ENCODE assay signal across 31 cellular contexts in the genomic region with DNA sequence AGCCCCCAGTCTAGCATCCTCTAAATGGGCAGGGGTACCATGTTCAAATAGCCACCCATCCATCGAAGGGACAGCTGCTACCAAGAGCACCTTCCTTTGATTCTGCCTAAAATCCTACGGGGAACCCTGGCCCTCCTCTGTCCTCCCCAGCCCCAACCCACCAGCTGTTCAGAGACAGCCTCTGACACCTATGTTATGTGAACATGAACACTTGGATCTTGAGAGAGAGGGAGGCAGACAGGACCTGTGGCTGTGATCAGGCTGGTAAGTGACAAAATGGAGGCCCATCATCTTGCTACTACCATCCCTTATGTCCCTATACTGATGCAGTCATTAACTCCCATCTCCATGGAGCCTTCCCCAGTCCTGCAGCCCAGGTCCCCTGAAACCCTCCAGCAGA. TPM values are rescaled to one million over a fixed set of nuclear protein-coding genes. Genes with fewer than 3 reads are reported as not detected.
DNase-seq lines count a peak whose midpoint lies in the region; ATAC-seq, FAIRE-seq and TF ChIP-seq lines count a peak whose summit lies in the region.
"Had no signal": no experiment of that assay in that cellular context is flagged by ENCODE, and none has a peak within 500 bp of the region (broad histone marks: within the 10 kb centered on the region; RNA-seq: fewer than 3 reads in every experiment).

No MANE protein-coding gene starts in this region.

- WGBS in HepG2 (ENCODE audit: low lambda C conversion rate): 100% methylated on average over 2 of the region's 2 CpGs
- 90 to 100% (median 95%) methylated on average over 2 of the region's 2 CpGs for WGBS in stomach, 5 donors

- H3K27me3 Mint-ChIP-seq in activated T-cell treated with anti-CD3 and anti-CD28 coated beads, Interleukin-2, amount 50 U/mL, for 24 hours: no peaks in the 10 kb centered on the region
- H3K27me3 Mint-ChIP-seq in activated T-cell treated with anti-CD3 and anti-CD28 coated beads, Interleukin-2, amount 50 U/mL, for 72 hours (ENCODE audit: low read depth): no peaks in the 10 kb centered on the region
- H3K27me3 Mint-ChIP-seq: brain; effector memory CD8-positive, alpha-beta T cell; IgD-negative memory B cell had no signal

- DNase-seq in activated T-cell treated with anti-CD3 and anti-CD28 coated beads, Interleukin-2, amount 50 U/mL, for 24 hours: peak; percentile 12
- no peak for DNase-seq in activated T-cell treated with anti-CD3 and anti-CD28 coated beads, Interleukin-2, amount 50 U/mL, for 72 hours
- no peak for DNase-seq in HepG2 (ENCODE audit: low spot score)
- peak; percentile 13 for DNase-seq in stomach
- DNase-seq in SW480 (ENCODE audit: low spot score): no peak
- no peak for DNase-seq in dermis blood vessel endothelial cell
- DNase-seq: activated CD4-positive, alpha-beta T cell treated with anti-CD3 and anti-CD28 coated beads for 48 hours; activated effector memory CD4-positive, alpha-beta T cell treated with Interleukin-2 at 50 U/mL for 16 hours; colonic mucosa; effector memory CD8-positive, alpha-beta T cell; foreskin melanocyte; HCEC 1CT; hippocampal formation; left ventricle myocardium superior; midbrain; natural killer cell; NCI-H1105 treated with DMSO at 0.1 percent for 48 hours; NCI-H2081; NCI-H345; NCI-H748 treated with DMSO at 0.1 percent for 48 hours; trophoblast cell had no signal

- H3K9me3 Mint-ChIP-seq in activated T-cell treated with anti-CD3 and anti-CD28 coated beads, Interleukin-2, amount 50 U/mL, for 24 hours: no peaks in the 10 kb centered on the region
- no peaks in the 10 kb centered on the region for H3K9me3 Mint-ChIP-seq in activated T-cell treated with anti-CD3 and anti-CD28 coated beads, Interleukin-2, amount 50 U/mL, for 72 hours
- H3K9me3 Mint-ChIP-seq: brain; effector memory CD8-positive, alpha-beta T cell; IgD-negative memory B cell; natural killer cell; T-helper 2 cell treated with Interferon-gamma antibody and Interleukin-4, amounts not matched to agents 5 μg/mL and 100 μg/mL, for 36 hours had no signal

- H3K79me2 ChIP-seq in HepG2 (ENCODE audit: insufficient read depth, low read length): no peaks in the 10 kb centered on the region

- ATAC-seq in activated T-cell treated with anti-CD3 and anti-CD28 coated beads, Interleukin-2, amount 50 U/mL, for 72 hours (replicated peaks in 1 of 2): no peak
- ATAC-seq in HepG2 (0 out of 3 replicates have a peak, but pooled peaks have one; percentile 7), GM21786 (IDR thresholded peaks at IDR 0.05; ENCODE audit: unreplicated experiment) (no peak)
- ATAC-seq: effector memory CD8-positive, alpha-beta T cell; SK-N-SH treated with all-trans-retinoic acid at 6 μM for 48 hours had no signal

- no peaks in the 10 kb centered on the region for H3K9me3 ChIP-seq in HEK293 (ENCODE audit: control insufficient read depth, insufficient read depth, low read depth, low read length)
- no peaks in the 10 kb centered on the region for H3K9me3 ChIP-seq in HepG2 (ENCODE audit: low read length)
- no peaks in the 10 kb centered on the region for H3K9me3 ChIP-seq in stomach
- H3K9me3 ChIP-seq: colonic mucosa, esophagus muscularis mucosa, right lobe of liver had no signal

- BruUV-seq in HepG2 (replicated peaks; lab: Mats Ljungman, UMichigan): no TSS peak

- TF ChIP-seq CTCF in HEK293 (tag by site-specific recombination; IDR thresholded peaks at IDR 0.05): no peak
- TF ChIP-seq CTCF in HepG2 (CRISPR knock-in tag; IDR thresholded peaks at IDR 0.05): no peak
- no peak for TF ChIP-seq CTCF in stomach (IDR thresholded peaks at IDR 0.05)

- H3K4me3 ChIP-seq in HEK293 (ENCODE audit: low read depth, low read length): no peak overlapping the region
- H3K4me3 ChIP-seq in HepG2 (replicated peaks in 1 of 3; ENCODE audit: insufficient read depth in 1 of 3, low read depth in 2 of 3, low read length in 3 of 3): no peak overlapping the region
- H3K4me3 ChIP-seq in stomach: no peak overlapping the region
- H3K4me3 ChIP-seq: colonic mucosa, esophagus muscularis mucosa, right lobe of liver had no signal

- TF ChIP-seq POLR2A in HepG2 (IDR thresholded peaks at IDR 0.05; ENCODE audit: insufficient read depth in 1 of 2, low read depth in 2 of 2, low read length in 2 of 2): no peak
- no peak for TF ChIP-seq POLR2A in stomach (IDR thresholded peaks at IDR 0.05)

- H3K9ac ChIP-seq in HepG2 (ENCODE audit: insufficient read depth, low read depth, low read length): no peak overlapping the region

- in situ Hi-C loops in HepG2 (cut with HindIII; ENCODE audit: extremely low pct_ligation_motif_present, low pct_unique_long_range_greater_than_20kb): no loop called here

- H3K36me3 Mint-ChIP-seq in activated T-cell treated with anti-CD3 and anti-CD28 coated beads, Interleukin-2, amount 50 U/mL, for 24 hours (ENCODE audit: low read depth): peaks cover 24% of the 10 kb centered on the region
- peaks cover 0 to 3% of the 10 kb centered on the region in 2 donors for H3K36me3 Mint-ChIP-seq in activated T-cell treated with anti-CD3 and anti-CD28 coated beads, Interleukin-2, amount 50 U/mL, for 72 hours (ENCODE audit: insufficient read depth in 2 of 2)
- H3K36me3 Mint-ChIP-seq: natural killer cell had no signal

- peaks cover 12% of the 10 kb centered on the region for H3K4me1 Mint-ChIP-seq in activated T-cell treated with anti-CD3 and anti-CD28 coated beads, Interleukin-2, amount 50 U/mL, for 24 hours (ENCODE audit: low read depth)
- peaks cover 16% of the 10 kb centered on the region for H3K4me1 Mint-ChIP-seq in activated T-cell treated with anti-CD3 and anti-CD28 coated beads, Interleukin-2, amount 50 U/mL, for 72 hours (ENCODE audit: low read depth)
- H3K4me1 Mint-ChIP-seq: brain had no signal

- no peak overlapping the region for H3K4me2 ChIP-seq in HepG2 (ENCODE audit: low read depth, low read length)

- H3K27me3 ChIP-seq in HepG2 (ENCODE audit: control insufficient read depth in 1 of 2, insufficient read depth in 2 of 2, low read length in 2 of 2) (no peaks in the 10 kb centered on the region), stomach (no peaks in the 10 kb centered on the region)
- H3K27me3 ChIP-seq: colonic mucosa, esophagus muscularis mucosa, right lobe of liver had no signal

- no peak overlapping the region for H2AFZ ChIP-seq in HepG2 (ENCODE audit: low read length)

- intact Hi-C loops in HepG2 (cut with micrococcal nuclease; ENCODE audit: unreplicated experiment): no loop called here
- intact Hi-C loops in stomach (cut with DNase I; ENCODE audit: low total_unique reads): no loop called here

- POLR2A ChIA-PET in HEK293 (lab: Yijun Ruan, JAX) (interaction anchor here (0.6 kb wide), 1 partner anchor 273 kb away, joined by 4 read pairs; a partner anchor contains a TSS), HepG2 (lab: Yijun Ruan, JAX) (interaction anchor here (1.1 kb wide), 1 partner anchor 8 kb away, joined by 6 read pairs; a partner anchor contains a TSS)

- H3K36me3 ChIP-seq in HEK293 (ENCODE audit: control insufficient read depth in 2 of 2, insufficient read depth in 1 of 2, low read length in 2 of 2) (peaks cover 21 to 35% of the 10 kb centered on the region in 2 experiments; a peak in 2 of 3 replicates), HepG2 (replicated peaks in 1 of 2; ENCODE audit: control insufficient read depth in 1 of 2, insufficient read depth in 2 of 2, low read length in 2 of 2) (peaks cover 2 to 5% of the 10 kb centered on the region in 2 experiments; a peak in 3 of 5 replicates), stomach (peaks cover 3 to 54% (median 40%) of the 10 kb centered on the region in 4 donors)
- H3K36me3 ChIP-seq: colonic mucosa had no signal

- H3K4me1 ChIP-seq in HEK293 (ENCODE audit: control insufficient read depth, insufficient read depth, low read length) (no peaks in the 10 kb centered on the region), HepG2 (ENCODE audit: insufficient read depth, low read length) (peaks cover 2% of the 10 kb centered on the region), stomach (peaks cover 0 to 31% (median 16%) of the 10 kb centered on the region in 4 donors)

- no peak for FAIRE-seq in HepG2 (lab: Jason Lieb, UNC)
- FAIRE-seq: A204.1 had no signal

- no peak overlapping the region for H3K27ac ChIP-seq in HEK293 (ENCODE audit: extremely low read depth, low read depth, low read length)
- no peak overlapping the region for H3K27ac ChIP-seq in HepG2 (ENCODE audit: extremely low read length, insufficient read depth, low read length)
- peak overlapping the region in 1 of 5 donors; percentile 17 for H3K27ac ChIP-seq in stomach

- TF ChIP-seq RAD21 in HepG2 (CRISPR knock-in tag; IDR thresholded peaks at IDR 0.05): no peak

- H4K20me1 ChIP-seq in HepG2 (ENCODE audit: insufficient read depth, low read length): no peaks in the 10 kb centered on the region

- H3K27ac Mint-ChIP-seq in activated T-cell treated with anti-CD3 and anti-CD28 coated beads, Interleukin-2, amount 50 U/mL, for 24 hours: no peak overlapping the region
- H3K27ac Mint-ChIP-seq in activated T-cell treated with anti-CD3 and anti-CD28 coated beads, Interleukin-2, amount 50 U/mL, for 72 hours: no peak overlapping the region
- H3K27ac Mint-ChIP-seq: effector memory CD8-positive, alpha-beta T cell; IgD-negative memory B cell; T-helper 2 cell treated with Interferon-gamma antibody and Interleukin-4, amounts not matched to agents 5 μg/mL and 100 μg/mL, for 36 hours had no signal

- TF ChIP-seq EP300 in HepG2 (IDR thresholded peaks at IDR 0.05; ENCODE audit: low read depth in 2 of 2, low read length in 2 of 2) (no peak), HepG2 (CRISPR knock-in tag; IDR thresholded peaks at IDR 0.05; ENCODE audit: borderline replicate concordance) (no peak), stomach (IDR thresholded peaks at IDR 0.05) (no peak)

- CTCF ChIA-PET in HEK293 (lab: Yijun Ruan, JAX) (interaction anchor here (1.2 kb wide), 1 partner anchor 33 kb away, joined by 5 read pairs; a partner anchor contains a TSS), HepG2 (lab: Yijun Ruan, JAX; ENCODE audit: low intra/inter-chr PET ratio, low total read pairs) (no interaction called here)

- no peak overlapping the region for H3K4me3 Mint-ChIP-seq in activated T-cell treated with anti-CD3 and anti-CD28 coated beads, Interleukin-2, amount 50 U/mL, for 24 hours
- H3K4me3 Mint-ChIP-seq in activated T-cell treated with anti-CD3 and anti-CD28 coated beads, Interleukin-2, amount 50 U/mL, for 72 hours: no peak overlapping the region
- H3K4me3 Mint-ChIP-seq: brain; effector memory CD8-positive, alpha-beta T cell; IgD-negative memory B cell; natural killer cell; T-helper 2 cell treated with Interferon-gamma antibody and Interleukin-4, amounts not matched to agents 5 μg/mL and 100 μg/mL, for 36 hours had no signal

RNA-seq across cellular contexts. Expression of a gene that starts 8.2 kb away (rescaled TPM):
- total RNA-seq in activated T-cell treated with anti-CD3 and anti-CD28 coated beads, Interleukin-2, amount 50 U/mL, for 72 hours: 1 to 10 TPM; 1.9 to 2.8 TPM
- total RNA-seq in HepG2 (2016; rRNA removed; fragmentation: Illumina TruSeq; extraction: Trizol) (3.6 and 6.6 TPM in 2 replicates), stomach (under 1 TPM in 1 of 5 donors, not detected in 4; 0.37 TPM), dermis blood vessel endothelial cell (not detected in 2 replicates)
- 7.0 and 8.2 TPM in 2 replicates for total RNA-seq in HepG2 (2016; cell fraction: cytosol; rRNA removed; fragmentation: Illumina TruSeq; extraction: Trizol; ENCODE audit: low read depth)
- 3.7 and 9.0 TPM in 2 replicates for total RNA-seq in HepG2 (2016; cell fraction: insoluble cytoplasmic fraction; rRNA removed; fragmentation: Illumina TruSeq; extraction: Trizol)
- 4.6 and 5.2 TPM in 2 replicates for total RNA-seq in HepG2 (2016; cell fraction: membrane; rRNA removed; fragmentation: Illumina TruSeq; extraction: Trizol)
- total RNA-seq in HepG2 (2016; cell fraction: nucleus; rRNA removed; fragmentation: Illumina TruSeq; extraction: Trizol): 5.5 and 7.9 TPM in 2 replicates
- polyA plus RNA-seq in HepG2 (2011; rRNA removed) (6.0 and 7.0 TPM in 2 replicates), stomach (not detected)
- 5.9 and 7.1 TPM in 2 replicates for polyA plus RNA-seq in HepG2 (2011; cell fraction: cytosol; rRNA removed)
- 24.2 and 29.4 TPM in 2 replicates for polyA plus RNA-seq in HepG2 (2011; cell fraction: nucleus; rRNA removed)
- 6.4 and 9.0 TPM in 2 replicates for polyA plus RNA-seq in HepG2 (2012)
- 2.3 and 2.4 TPM in 2 replicates for polyA plus RNA-seq in HepG2 (2016; cell fraction: cytosol; fragmentation: Illumina TruSeq; extraction: Trizol; ENCODE audit: low read depth)
- polyA plus RNA-seq in HepG2 (2016; cell fraction: insoluble cytoplasmic fraction; fragmentation: Illumina TruSeq; extraction: Trizol; ENCODE audit: low read depth): 4.0 and 4.3 TPM in 2 replicates
- polyA plus RNA-seq in HepG2 (2016; cell fraction: membrane; fragmentation: Illumina TruSeq; extraction: Trizol; ENCODE audit: low read depth): 4.3 and 5.1 TPM in 2 replicates
- polyA plus RNA-seq in HepG2 (2016; cell fraction: nucleus; fragmentation: Illumina TruSeq; extraction: Trizol; ENCODE audit: insufficient read depth, low read depth): 13.5 and 13.8 TPM in 2 replicates
- polyA minus RNA-seq in HepG2 (2011; rRNA and poly(A)+ RNA removed; ENCODE audit: low replicate concordance): 30.0 and 58.9 TPM in 2 replicates
- polyA minus RNA-seq in HepG2 (2011; cell fraction: cytosol; rRNA and poly(A)+ RNA removed): 3.8 and 7.7 TPM in 2 replicates
- 7.5 and 12.6 TPM in 2 replicates for polyA minus RNA-seq in HepG2 (2011; cell fraction: nucleus; rRNA and poly(A)+ RNA removed)
- total RNA-seq: esophagus muscularis mucosa, left ventricle myocardium superior, natural killer cell, osteocyte had no signal
- polyA plus RNA-seq: IgD-negative memory B cell had no signal

RNA-seq across cellular contexts. Expression of a gene that starts 14.8 kb away (rescaled TPM):
- total RNA-seq in activated T-cell treated with anti-CD3 and anti-CD28 coated beads, Interleukin-2, amount 50 U/mL, for 72 hours: 10 to 100 TPM; 19.7 to 27.3 TPM
- total RNA-seq in HepG2 (2016; rRNA removed; fragmentation: Illumina TruSeq; extraction: Trizol): 0.27 and 0.31 TPM in 2 replicates
- 0.44 TPM in 1 of 2 replicates, not detected in the other for total RNA-seq in HepG2 (2016; cell fraction: cytosol; rRNA removed; fragmentation: Illumina TruSeq; extraction: Trizol; ENCODE audit: low read depth)
- 0.22 TPM in 1 of 2 replicates, not detected in the other for total RNA-seq in HepG2 (2016; cell fraction: insoluble cytoplasmic fraction; rRNA removed; fragmentation: Illumina TruSeq; extraction: Trizol)
- total RNA-seq in HepG2 (2016; cell fraction: membrane; rRNA removed; fragmentation: Illumina TruSeq; extraction: Trizol): 0.34 TPM in 1 of 2 replicates, not detected in the other
- 0.47 TPM in 1 of 2 replicates, not detected in the other for total RNA-seq in HepG2 (2016; cell fraction: nucleus; rRNA removed; fragmentation: Illumina TruSeq; extraction: Trizol)
- polyA plus RNA-seq in HepG2 (2011; rRNA removed): 0.35 and 0.40 TPM in 2 replicates
- 0.20 and 0.21 TPM in 2 replicates for polyA plus RNA-seq in HepG2 (2011; cell fraction: cytosol; rRNA removed)
- 1.2 and 1.6 TPM in 2 replicates for polyA plus RNA-seq in HepG2 (2011; cell fraction: nucleus; rRNA removed)
- 0.19 and 0.21 TPM in 2 replicates for polyA plus RNA-seq in HepG2 (2012)
- not detected in 2 replicates for polyA plus RNA-seq in HepG2 (2016; cell fraction: cytosol; fragmentation: Illumina TruSeq; extraction: Trizol; ENCODE audit: low read depth)
- not detected in 2 replicates for polyA plus RNA-seq in HepG2 (2016; cell fraction: insoluble cytoplasmic fraction; fragmentation: Illumina TruSeq; extraction: Trizol; ENCODE audit: low read depth)
- polyA plus RNA-seq in HepG2 (2016; cell fraction: membrane; fragmentation: Illumina TruSeq; extraction: Trizol; ENCODE audit: low read depth): not detected in 2 replicates
- not detected in 2 replicates for polyA plus RNA-seq in HepG2 (2016; cell fraction: nucleus; fragmentation: Illumina TruSeq; extraction: Trizol; ENCODE audit: insufficient read depth, low read depth)
- polyA minus RNA-seq in HepG2 (2011; rRNA and poly(A)+ RNA removed; ENCODE audit: low replicate concordance): 1.6 and 4.8 TPM in 2 replicates
- polyA minus RNA-seq in HepG2 (2011; cell fraction: cytosol; rRNA and poly(A)+ RNA removed): not detected in 2 replicates
- 1.0 and 3.2 TPM in 2 replicates for polyA minus RNA-seq in HepG2 (2011; cell fraction: nucleus; rRNA and poly(A)+ RNA removed)
- total RNA-seq in stomach: 10 to 100 TPM in 1 of 5 donors, 1 to 10 TPM in 3, not detected in 1; 1.1 to 15.8 (median 1.5) TPM
- 10 to 100 TPM in 2 of 3 donors, 1 to 10 TPM in 1; 7.6 to 14.1 (median 11.1) TPM for polyA plus RNA-seq in stomach
- 0.14 TPM in 1 of 2 replicates, not detected in the other for total RNA-seq in dermis blood vessel endothelial cell
- total RNA-seq: osteocyte had no signal

RNA-seq across cellular contexts. Expression of a gene that starts 20.0 kb away (rescaled TPM):
- 1 to 10 TPM; 3.1 to 4.6 TPM for total RNA-seq in activated T-cell treated with anti-CD3 and anti-CD28 coated beads, Interleukin-2, amount 50 U/mL, for 72 hours
- 0.28 and 0.69 TPM in 2 replicates for total RNA-seq in HepG2 (2016; rRNA removed; fragmentation: Illumina TruSeq; extraction: Trizol)
- total RNA-seq in HepG2 (2016; cell fraction: cytosol; rRNA removed; fragmentation: Illumina TruSeq; extraction: Trizol; ENCODE audit: low read depth): not detected in 2 replicates
- 0.18 and 0.63 TPM in 2 replicates for total RNA-seq in HepG2 (2016; cell fraction: insoluble cytoplasmic fraction; rRNA removed; fragmentation: Illumina TruSeq; extraction: Trizol)
- total RNA-seq in HepG2 (2016; cell fraction: membrane; rRNA removed; fragmentation: Illumina TruSeq; extraction: Trizol): 0.09 and 0.10 TPM in 2 replicates
- 0.72 and 0.96 TPM in 2 replicates for total RNA-seq in HepG2 (2016; cell fraction: nucleus; rRNA removed; fragmentation: Illumina TruSeq; extraction: Trizol)
- 1.1 and 1.9 TPM in 2 replicates for polyA plus RNA-seq in HepG2 (2011; rRNA removed)
- 0.81 and 0.99 TPM in 2 replicates for polyA plus RNA-seq in HepG2 (2011; cell fraction: cytosol; rRNA removed)
- polyA plus RNA-seq in HepG2 (2011; cell fraction: nucleus; rRNA removed): 10.6 and 11.1 TPM in 2 replicates
- 1.7 and 2.2 TPM in 2 replicates for polyA plus RNA-seq in HepG2 (2012)
- polyA plus RNA-seq in HepG2 (2016; cell fraction: cytosol; fragmentation: Illumina TruSeq; extraction: Trizol; ENCODE audit: low read depth): 0.06 and 0.07 TPM in 2 replicates
- 0.14 and 0.29 TPM in 2 replicates for polyA plus RNA-seq in HepG2 (2016; cell fraction: insoluble cytoplasmic fraction; fragmentation: Illumina TruSeq; extraction: Trizol; ENCODE audit: low read depth)
- polyA plus RNA-seq in HepG2 (2016; cell fraction: membrane; fragmentation: Illumina TruSeq; extraction: Trizol; ENCODE audit: low read depth): 0.06 and 0.14 TPM in 2 replicates
- 2.1 and 3.0 TPM in 2 replicates for polyA plus RNA-seq in HepG2 (2016; cell fraction: nucleus; fragmentation: Illumina TruSeq; extraction: Trizol; ENCODE audit: insufficient read depth, low read depth)
- polyA minus RNA-seq in HepG2 (2011; rRNA and poly(A)+ RNA removed; ENCODE audit: low replicate concordance): 1.1 and 1.6 TPM in 2 replicates
- polyA minus RNA-seq in HepG2 (2011; cell fraction: cytosol; rRNA and poly(A)+ RNA removed): 0.69 and 0.79 TPM in 2 replicates
- 2.4 and 2.6 TPM in 2 replicates for polyA minus RNA-seq in HepG2 (2011; cell fraction: nucleus; rRNA and poly(A)+ RNA removed)
- total RNA-seq in stomach: under 1 TPM in 2 of 5 donors, not detected in 3; 0.73 to 0.89 TPM
- polyA plus RNA-seq in stomach: under 1 TPM; 0.55 to 0.76 (median 0.56) TPM
- 6.1 and 9.2 TPM in 2 replicates for total RNA-seq in dermis blood vessel endothelial cell

RNA-seq across cellular contexts. Expression of a gene that starts 29.0 kb away (rescaled TPM):
- total RNA-seq in activated T-cell treated with anti-CD3 and anti-CD28 coated beads, Interleukin-2, amount 50 U/mL, for 72 hours: 1 to 10 TPM; 3.3 to 3.5 TPM
- 11.1 and 13.0 TPM in 2 replicates for total RNA-seq in HepG2 (2016; rRNA removed; fragmentation: Illumina TruSeq; extraction: Trizol)
- total RNA-seq in HepG2 (2016; cell fraction: cytosol; rRNA removed; fragmentation: Illumina TruSeq; extraction: Trizol; ENCODE audit: low read depth): 6.2 and 6.8 TPM in 2 replicates
- 10.6 and 12.4 TPM in 2 replicates for total RNA-seq in HepG2 (2016; cell fraction: insoluble cytoplasmic fraction; rRNA removed; fragmentation: Illumina TruSeq; extraction: Trizol)
- 7.9 and 8.2 TPM in 2 replicates for total RNA-seq in HepG2 (2016; cell fraction: membrane; rRNA removed; fragmentation: Illumina TruSeq; extraction: Trizol)
- total RNA-seq in HepG2 (2016; cell fraction: nucleus; rRNA removed; fragmentation: Illumina TruSeq; extraction: Trizol): 8.6 and 10.2 TPM in 2 replicates
- 6.0 and 8.5 TPM in 2 replicates for polyA plus RNA-seq in HepG2 (2011; rRNA removed)
- polyA plus RNA-seq in HepG2 (2011; cell fraction: cytosol; rRNA removed): 5.7 and 6.1 TPM in 2 replicates
- polyA plus RNA-seq in HepG2 (2011; cell fraction: nucleus; rRNA removed): 12.2 and 14.9 TPM in 2 replicates
- polyA plus RNA-seq in HepG2 (2012): 14.6 and 18.0 TPM in 2 replicates
- 6.8 and 7.1 TPM in 2 replicates for polyA plus RNA-seq in HepG2 (2016; cell fraction: cytosol; fragmentation: Illumina TruSeq; extraction: Trizol; ENCODE audit: low read depth)
- 12.2 and 14.9 TPM in 2 replicates for polyA plus RNA-seq in HepG2 (2016; cell fraction: insoluble cytoplasmic fraction; fragmentation: Illumina TruSeq; extraction: Trizol; ENCODE audit: low read depth)
- polyA plus RNA-seq in HepG2 (2016; cell fraction: membrane; fragmentation: Illumina TruSeq; extraction: Trizol; ENCODE audit: low read depth): 5.6 and 5.7 TPM in 2 replicates
- polyA plus RNA-seq in HepG2 (2016; cell fraction: nucleus; fragmentation: Illumina TruSeq; extraction: Trizol; ENCODE audit: insufficient read depth, low read depth): 7.6 and 11.7 TPM in 2 replicates
- 3.8 and 5.0 TPM in 2 replicates for polyA minus RNA-seq in HepG2 (2011; rRNA and poly(A)+ RNA removed; ENCODE audit: low replicate concordance)
- 3.3 and 4.6 TPM in 2 replicates for polyA minus RNA-seq in HepG2 (2011; cell fraction: cytosol; rRNA and poly(A)+ RNA removed)
- polyA minus RNA-seq in HepG2 (2011; cell fraction: nucleus; rRNA and poly(A)+ RNA removed): 10.6 and 14.0 TPM in 2 replicates
- 1 to 10 TPM in 1 of 5 donors, under 1 TPM in 1, not detected in 3; 0.92 to 3.6 TPM for total RNA-seq in stomach
- polyA plus RNA-seq in stomach: 10 to 100 TPM in 1 of 3 donors, 1 to 10 TPM in 2; 5.4 to 10.1 (median 8.6) TPM
- total RNA-seq in dermis blood vessel endothelial cell: 8.0 and 10.0 TPM in 2 replicates

RNA-seq across cellular contexts. Expression of a gene that starts 33.3 kb away (rescaled TPM):
- 100 to 1,000 TPM; 141 to 144 TPM for total RNA-seq in activated T-cell treated with anti-CD3 and anti-CD28 coated beads, Interleukin-2, amount 50 U/mL, for 72 hours
- 61.5 and 104 TPM in 2 replicates for total RNA-seq in HepG2 (2016; rRNA removed; fragmentation: Illumina TruSeq; extraction: Trizol)
- 34.4 and 39.3 TPM in 2 replicates for total RNA-seq in HepG2 (2016; cell fraction: cytosol; rRNA removed; fragmentation: Illumina TruSeq; extraction: Trizol; ENCODE audit: low read depth)
- 58.9 and 104 TPM in 2 replicates for total RNA-seq in HepG2 (2016; cell fraction: insoluble cytoplasmic fraction; rRNA removed; fragmentation: Illumina TruSeq; extraction: Trizol)
- total RNA-seq in HepG2 (2016; cell fraction: membrane; rRNA removed; fragmentation: Illumina TruSeq; extraction: Trizol): 63.0 and 66.5 TPM in 2 replicates
- 30.8 and 33.3 TPM in 2 replicates for total RNA-seq in HepG2 (2016; cell fraction: nucleus; rRNA removed; fragmentation: Illumina TruSeq; extraction: Trizol)
- 56.5 and 76.3 TPM in 2 replicates for polyA plus RNA-seq in HepG2 (2011; rRNA removed)
- polyA plus RNA-seq in HepG2 (2011; cell fraction: cytosol; rRNA removed): 46.1 and 53.8 TPM in 2 replicates
- 16.8 and 19.7 TPM in 2 replicates for polyA plus RNA-seq in HepG2 (2011; cell fraction: nucleus; rRNA removed)
- 110 and 124 TPM in 2 replicates for polyA plus RNA-seq in HepG2 (2012)
- 31.7 and 47.4 TPM in 2 replicates for polyA plus RNA-seq in HepG2 (2016; cell fraction: cytosol; fragmentation: Illumina TruSeq; extraction: Trizol; ENCODE audit: low read depth)
- polyA plus RNA-seq in HepG2 (2016; cell fraction: insoluble cytoplasmic fraction; fragmentation: Illumina TruSeq; extraction: Trizol; ENCODE audit: low read depth): 161 and 162 TPM in 2 replicates
- polyA plus RNA-seq in HepG2 (2016; cell fraction: membrane; fragmentation: Illumina TruSeq; extraction: Trizol; ENCODE audit: low read depth): 54.0 and 67.8 TPM in 2 replicates
- polyA plus RNA-seq in HepG2 (2016; cell fraction: nucleus; fragmentation: Illumina TruSeq; extraction: Trizol; ENCODE audit: insufficient read depth, low read depth): 58.6 and 64.1 TPM in 2 replicates
- 22.9 and 27.8 TPM in 2 replicates for polyA minus RNA-seq in HepG2 (2011; rRNA and poly(A)+ RNA removed; ENCODE audit: low replicate concordance)
- polyA minus RNA-seq in HepG2 (2011; cell fraction: cytosol; rRNA and poly(A)+ RNA removed): 62.0 TPM in 2 replicates
- 41.5 and 41.8 TPM in 2 replicates for polyA minus RNA-seq in HepG2 (2011; cell fraction: nucleus; rRNA and poly(A)+ RNA removed)
- 10 to 100 TPM; 12.7 to 92.7 (median 51.3) TPM for total RNA-seq in stomach
- polyA plus RNA-seq in stomach: 100 to 1,000 TPM in 1 of 3 donors, 10 to 100 TPM in 2; 57.5 to 104 (median 86.5) TPM
- 110 and 137 TPM in 2 replicates for total RNA-seq in dermis blood vessel endothelial cell

Comparison
In these comparisons a context has a peak if more than half of its experiments do, and no peak if none do; other contexts are left out.
1. DNase-seq: peak in activated T-cell treated with anti-CD3 and anti-CD28 coated beads, Interleukin-2, amount 50 U/mL, for 24 hours (single experiment) and stomach (single experiment); none in activated T-cell treated with anti-CD3 and anti-CD28 coated beads, Interleukin-2, amount 50 U/mL, for 72 hours (0 of 2), HepG2 (single experiment), SW480 (single experiment) and dermis blood vessel endothelial cell (single experiment).